Comparison of ENCODE assay signal across 1 cellular context in genomic region chr2:231567159-231567558, GRCh38.
TF ChIP-seq lines count a peak whose summit lies in the region.

No MANE protein-coding gene starts in this region.

TF ChIP-seq in H1, 55 proteins besides CTCF, POLR2A, EP300 and RAD21:
- no peak for TF ChIP-seq CHD2 (IDR thresholded peaks at IDR 0.05; ENCODE audit: low read length)
- TF ChIP-seq SUZ12 (IDR thresholded peaks at IDR 0.05; ENCODE audit: low read length) = no peak
- TF ChIP-seq TEAD4 (IDR thresholded peaks at IDR 0.05; ENCODE audit: low read depth, low read length) = no peak
- no peak for TF ChIP-seq USF2 (IDR thresholded peaks at IDR 0.05; ENCODE audit: low read length)
- no peak for TF ChIP-seq BRCA1 (IDR thresholded peaks at IDR 0.05; ENCODE audit: low read depth, low read length)
- no peak for TF ChIP-seq RNF2 (IDR thresholded peaks at IDR 0.05; ENCODE audit: borderline replicate concordance, low read depth, low read length, missing control alignments, poor library complexity, severe bottlenecking)
- no peak for TF ChIP-seq SP1 (IDR thresholded peaks at IDR 0.05; ENCODE audit: low read depth, low read length)
- TF ChIP-seq KDM5A (IDR thresholded peaks at IDR 0.05; ENCODE audit: low read length) = no peak
- no peak for TF ChIP-seq KDM4A (IDR thresholded peaks at IDR 0.05; ENCODE audit: low read depth, low read length, severe bottlenecking)
- no peak for TF ChIP-seq BCL11A (IDR thresholded peaks at IDR 0.05; ENCODE audit: low read depth in 2 of 2, low read length in 2 of 2)
- TF ChIP-seq RBBP5 (IDR thresholded peaks at IDR 0.05; ENCODE audit: borderline replicate concordance, low read depth, low read length) = no peak
- no peak for TF ChIP-seq SIX5 (IDR thresholded peaks at IDR 0.05; ENCODE audit: low read depth, low read length)
- no peak for TF ChIP-seq RFX5 (IDR thresholded peaks at IDR 0.05; ENCODE audit: borderline replicate concordance, low read depth, low read length)
- TF ChIP-seq ZNF274 (IDR thresholded peaks at IDR 0.05; ENCODE audit: borderline replicate concordance, extremely low read depth, low read length) = no peak
- TF ChIP-seq BACH1 (IDR thresholded peaks at IDR 0.05; ENCODE audit: low read length) = no peak
- TF ChIP-seq TBP (IDR thresholded peaks at IDR 0.05; ENCODE audit: low read depth, low read length) = no peak
- TF ChIP-seq JUND (IDR thresholded peaks at IDR 0.05; ENCODE audit: low read length) = no peak
- no peak for TF ChIP-seq POU5F1 (IDR thresholded peaks at IDR 0.05; ENCODE audit: low read depth, low read length)
